Comparison of ENCODE assay signal across 11 cellular contexts in genomic region chr6:89892577-89892976, GRCh38. TPM values are rescaled to one million over a fixed set of nuclear protein-coding genes. Genes with fewer than 3 reads are reported as not detected.
DNase-seq lines count a peak whose midpoint lies in the region; ATAC-seq and TF ChIP-seq lines count a peak whose summit lies in the region.
"Not testable (repeated sequence)": the region's sequence is repeated elsewhere in the genome, so short reads cannot be mapped to it uniquely, and the experiment has no call there.
"Had no signal": no experiment of that assay in that cellular context is flagged by ENCODE, and none has a peak within 500 bp of the region (broad histone marks: within the 10 kb centered on the region; RNA-seq: fewer than 3 reads in every experiment).

No MANE protein-coding gene starts in this region.

- peak; percentile 18; the same call in 1 of the 2 replicates for TF ChIP-seq RAD21 in Ishikawa (IDR thresholded peaks at IDR 0.05; ENCODE audit: low read depth)

- ATAC-seq in GM23338, Panc1: not testable (repeated sequence)

- not testable (repeated sequence) for H3F3A ChIP-seq in GM23338 (replicated peaks; ENCODE audit: low read depth)

- not testable (repeated sequence) for TF ChIP-seq EP300 in Ishikawa (IDR thresholded peaks at IDR 0.05; ENCODE audit: borderline replicate concordance)

- not testable (repeated sequence) for H3K36me3 ChIP-seq in GM06990 (ENCODE audit: control insufficient read depth, insufficient read depth, low read length); GM23338 (ENCODE audit: insufficient read depth); Panc1 (ENCODE audit: control insufficient read depth, insufficient read depth, low read length)

- H3K27me3 ChIP-seq in GM06990 (replicated peaks; ENCODE audit: control insufficient read depth, insufficient read depth, low read length); Panc1 (ENCODE audit: control insufficient read depth, insufficient read depth, low read length): not testable (repeated sequence)
- peaks cover 12% of the 10 kb centered on the region; the same call in 1 of the 2 replicates for H3K27me3 ChIP-seq in GM23338 (ENCODE audit: insufficient read depth)

- not testable (repeated sequence) for H3K27ac ChIP-seq in GM23338 (ENCODE audit: low read depth); Panc1 (ENCODE audit: low read length)

- H4K20me1 ChIP-seq in GM23338 (replicated peaks; ENCODE audit: insufficient read depth): not testable (repeated sequence)

- POLR2A ChIA-PET in Panc1 (lab: Charles Lee); MCF 10A (lab: Yijun Ruan, JAX): not testable (repeated sequence)

- in situ Hi-C loops in Panc1 (cut with HindIII; ENCODE audit: low pct_unique_long_range_greater_than_20kb, low sequenced_read_pairs): not testable (repeated sequence)

- peaks cover 35% of the 10 kb centered on the region for H3K4me1 ChIP-seq in GM23338 (ENCODE audit: insufficient read depth)
- H3K4me1 ChIP-seq in Panc1 (ENCODE audit: control insufficient read depth, insufficient read depth, low read length): not testable (repeated sequence)

- not testable (repeated sequence) for H3K4me2 ChIP-seq in GM23338

- H3K27ac Mint-ChIP-seq in GM23338; MCF 10A (ENCODE audit: low read depth, unreplicated experiment); type B pancreatic cell: not testable (repeated sequence)

- not testable (repeated sequence) for H2AFZ ChIP-seq in GM23338

- not testable (repeated sequence) for H3K4me3 Mint-ChIP-seq in GM23338; MCF 10A (ENCODE audit: unreplicated experiment); type B pancreatic cell

- not testable (repeated sequence) for H3K9me3 ChIP-seq in Panc1 (ENCODE audit: control insufficient read depth, insufficient read depth, low read depth, low read length)

- peak; percentile 18 for TF ChIP-seq CTCF in GM06990 (IDR thresholded peaks at IDR 0.05; ENCODE audit: insufficient read depth, low read length, poor library complexity, severe bottlenecking)
- peak; percentile 36 to 52 for TF ChIP-seq CTCF in GM23338 (conservative IDR thresholded peaks at IDR 0.05; ENCODE audit: low read depth in 2 of 2)
- TF ChIP-seq CTCF in Panc1 (IDR thresholded peaks at IDR 0.05): peak; percentile 57
- peak; percentile 9 for TF ChIP-seq CTCF in MCF 10A (IDR thresholded peaks at IDR 0.05; ENCODE audit: unreplicated experiment)
- TF ChIP-seq CTCF in epithelial cell of proximal tubule (conservative IDR thresholded peaks at IDR 0.05; ENCODE audit: low read depth, low read length): peak; percentile 5
- TF ChIP-seq CTCF in type B pancreatic cell (conservative IDR thresholded peaks at IDR 0.05): peak; percentile 18

- H3K36me3 Mint-ChIP-seq in GM23338 (ENCODE audit: low read depth); MCF 10A (ENCODE audit: insufficient read depth, unreplicated experiment); type B pancreatic cell: not testable (repeated sequence)

- not testable (repeated sequence) for BruUV-seq in Panc1 (replicated peaks; lab: Mats Ljungman, UMichigan); MCF 10A (replicated peaks; lab: Mats Ljungman, UMichigan)

- not testable (repeated sequence) for H3K79me2 ChIP-seq in GM23338 (replicated peaks; ENCODE audit: insufficient read depth)

- H3K4me1 Mint-ChIP-seq in GM23338: peaks cover 29% of the 10 kb centered on the region
- not testable (repeated sequence) for H3K4me1 Mint-ChIP-seq in MCF 10A (ENCODE audit: insufficient read depth, unreplicated experiment); type B pancreatic cell (ENCODE audit: unreplicated experiment)

- intact Hi-C loops in Panc1 (cut with micrococcal nuclease; ENCODE audit: unreplicated experiment); MCF 10A (cut with micrococcal nuclease): not testable (repeated sequence)

- H3K9me3 Mint-ChIP-seq in GM23338; MCF 10A (ENCODE audit: unreplicated experiment); type B pancreatic cell: not testable (repeated sequence)

- not testable (repeated sequence) for H3K9me2 ChIP-seq in GM23338 (ENCODE audit: insufficient read depth)

- not testable (repeated sequence) for DNase-seq in GM06990 (ENCODE audit: extremely low read depth, insufficient read length); GM23338 (ENCODE audit: low spot score); Panc1 (ENCODE audit: low read depth, low spot score); MCF 10A (ENCODE audit: unreplicated experiment); epithelial cell of proximal tubule (ENCODE audit: low read depth); type B pancreatic cell (ENCODE audit: extremely low spot score, unreplicated experiment)

- CTCF ChIA-PET in Panc1 (lab: Charles Lee): not testable (repeated sequence)
- CTCF ChIA-PET in MCF 10A (lab: Yijun Ruan, JAX): interaction anchor here (0.7 to 0.8 kb wide), 2 partner anchors 10 to 183 kb away, joined by 3 to 6 read pairs; no protein-coding TSS in a partner anchor

- H3K4me3 ChIP-seq in GM06990 (replicated peaks; ENCODE audit: low read depth, low read length); GM23338; Panc1 (ENCODE audit: low read depth in 2 of 2, low read length in 2 of 2); epithelial cell of proximal tubule (ENCODE audit: low read depth, low read length): not testable (repeated sequence)

- peaks cover 11% of the 10 kb centered on the region for H3K27me3 Mint-ChIP-seq in GM23338 (ENCODE audit: insufficient read depth, low read depth, poor library complexity)
- peaks cover 25% of the 10 kb centered on the region for H3K27me3 Mint-ChIP-seq in MCF 10A (ENCODE audit: insufficient read depth, unreplicated experiment)
- peaks cover 29% of the 10 kb centered on the region for H3K27me3 Mint-ChIP-seq in type B pancreatic cell

RNA-seq across cellular contexts. Expression of gene GJA10, which starts 1.7 kb away (rescaled TPM):
- total RNA-seq in GM23338 (2014; rRNA removed; shearing (Covaris generic)): not detected in 2 replicates
- polyA plus RNA-seq in GM23338 (2016; fragmentation: Nextera tagmentation; extraction: Ambion mirVana): not detected in 2 replicates
- total RNA-seq in Panc1 (2021; ENCODE audit: unreplicated experiment) (not detected), MCF 10A (2022) (not detected in 2 replicates), epithelial cell of proximal tubule (not detected in 2 replicates), type B pancreatic cell (ENCODE audit: low replicate concordance) (not detected in 2 replicates)
- not detected for polyA plus RNA-seq in Panc1 (2012; ENCODE audit: insufficient read length)
- total RNA-seq: Caco-2; CD8-positive, alpha-beta memory T cell; IMR-90 had no signal
- polyA plus RNA-seq: A549; CD8-positive, alpha-beta memory T cell; IMR-90 had no signal

Comparison
In these comparisons a context has a peak if more than half of its experiments do, and no peak if none do; other contexts are left out.
1. CTCF ChIP-seq: peak in every context shown above with its lines; median percentile 57 in Panc1; 44 in GM23338; 18 in GM06990; 18 in type B pancreatic cell; 9 in MCF 10A; 5 in epithelial cell of proximal tubule.